Comparison of ENCODE assay signal across 1 cellular context in genomic region chr1:109765483-109765815, GRCh38.
TF ChIP-seq lines count a peak whose summit lies in the region.

No MANE protein-coding gene starts in this region.

TF ChIP-seq in K562, 482 proteins besides CTCF, POLR2A, EP300 and RAD21:
- TF ChIP-seq RBM17 (IDR thresholded peaks at IDR 0.05; ENCODE audit: borderline replicate concordance, low read depth, low read length) (no peak), ZFX (CRISPR knock-in tag; IDR thresholded peaks at IDR 0.05) (no peak), POLR2B (IDR thresholded peaks at IDR 0.05; ENCODE audit: low read depth, partially characterized antibody) (no peak), POLR3A (IDR thresholded peaks at IDR 0.05; ENCODE audit: borderline replicate concordance, extremely low read depth, insufficient read depth, insufficient read length) (no peak), FOS (IDR thresholded peaks at IDR 0.05; ENCODE audit: extremely low read depth, insufficient read length) (no peak), MLX (CRISPR knock-in tag; conservative IDR thresholded peaks at IDR 0.05) (no peak), ZNF584 (CRISPR knock-in tag; IDR thresholded peaks at IDR 0.05; ENCODE audit: low read depth) (no peak), RBM15 (IDR thresholded peaks at IDR 0.05; ENCODE audit: insufficient read depth, low read length) (no peak), CBFA2T2 (conservative IDR thresholded peaks at IDR 0.05) (no peak), THRA (IDR thresholded peaks at IDR 0.05) (no peak)
- TF ChIP-seq, protein P1, sequence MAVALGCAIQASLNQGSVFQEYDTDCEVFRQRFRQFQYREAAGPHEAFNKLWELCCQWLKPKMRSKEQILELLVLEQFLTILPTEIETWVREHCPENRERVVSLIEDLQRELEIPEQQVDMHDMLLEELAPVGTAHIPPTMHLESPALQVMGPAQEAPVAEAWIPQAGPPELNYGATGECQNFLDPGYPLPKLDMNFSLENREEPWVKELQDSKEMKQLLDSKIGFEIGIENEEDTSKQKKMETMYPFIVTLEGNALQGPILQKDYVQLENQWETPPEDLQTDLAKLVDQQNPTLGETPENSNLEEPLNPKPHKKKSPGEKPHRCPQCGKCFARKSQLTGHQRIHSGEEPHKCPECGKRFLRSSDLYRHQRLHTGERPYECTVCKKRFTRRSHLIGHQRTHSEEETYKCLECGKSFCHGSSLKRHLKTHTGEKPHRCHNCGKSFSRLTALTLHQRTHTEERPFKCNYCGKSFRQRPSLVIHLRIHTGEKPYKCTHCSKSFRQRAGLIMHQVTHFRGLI (CRISPR knock-in tag; IDR thresholded peaks at IDR 0.05): no peak
